ENCODE assay signal across 8 cellular contexts in the genomic region with DNA sequence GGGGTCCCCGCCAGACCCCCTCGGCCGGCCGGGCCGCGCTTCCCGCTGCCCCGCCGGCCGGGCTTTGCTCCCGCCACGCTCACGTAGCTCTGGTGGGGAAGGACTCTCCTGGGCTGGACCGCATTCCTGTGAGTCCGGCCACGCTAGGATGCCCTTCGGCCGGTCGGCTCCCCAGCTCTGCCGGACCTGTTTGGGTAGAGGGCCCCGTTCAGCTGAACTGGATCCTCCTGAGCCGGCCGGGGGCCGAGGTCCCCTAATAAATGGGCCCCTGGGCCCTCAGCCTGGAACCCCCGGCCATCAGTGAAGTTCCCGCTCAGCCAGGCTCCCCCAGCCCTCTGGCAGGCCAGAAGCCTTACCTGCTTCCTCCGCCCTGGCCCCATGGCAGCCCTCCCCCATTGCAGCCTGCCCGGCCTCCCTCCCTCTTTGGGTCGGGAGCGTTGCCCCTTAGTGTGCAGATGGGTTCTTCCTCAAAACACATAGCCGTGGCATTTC.
DNase-seq lines count a peak whose midpoint lies in the region; TF ChIP-seq lines count a peak whose summit lies in the region.

No MANE protein-coding gene starts in this region.

- H3K9me3 ChIP-seq in NT2/D1 (ENCODE audit: insufficient read depth, low read length): no peaks in the 10 kb centered on the region
- no peaks in the 10 kb centered on the region for H3K9me3 ChIP-seq in iPS-18c (ENCODE audit: control insufficient read depth, insufficient read depth, low read length)

- POLR2A ChIA-PET in HEK293T (lab: Yijun Ruan, JAX): interaction anchor here (1.0 to 1.7 kb wide), 4 partner anchors 14 to 130 kb away, joined by 3 to 4 read pairs (median 4); a partner anchor contains a TSS

- no peaks in the 10 kb centered on the region for H3K27me3 ChIP-seq in NT2/D1 (ENCODE audit: insufficient read depth, insufficient read length)

- CTCF ChIA-PET in HEK293T (lab: Yijun Ruan, JAX): interaction anchor here (1.1 kb wide), 1 partner anchor 62 kb away, joined by 3 read pairs; no protein-coding TSS in a partner anchor

- in situ Hi-C loops in astrocyte of the spinal cord (cut with HindIII; ENCODE audit: low sequenced_read_pairs): no loop called here

- H3K4me3 ChIP-seq in GM08714 (ENCODE audit: low read length): peak overlapping the region; percentile 91
- H3K4me3 ChIP-seq in NT2/D1 (ENCODE audit: insufficient read length, low read depth): peak overlapping the region; percentile 90
- peak overlapping the region; percentile 80 for H3K4me3 ChIP-seq in astrocyte of the spinal cord (ENCODE audit: low read depth, low read length)
- H3K4me3 ChIP-seq in iPS-18c (ENCODE audit: insufficient read depth, low read depth, low read length): peak overlapping the region; percentile 89

- peaks cover 5% of the 10 kb centered on the region for H3K4me1 ChIP-seq in NT2/D1 (ENCODE audit: insufficient read depth, insufficient read length)

- no peak for TF ChIP-seq CTCF in astrocyte of the spinal cord (IDR thresholded peaks at IDR 0.05; ENCODE audit: low read depth, low read length)

- H3K36me3 ChIP-seq in NT2/D1 (ENCODE audit: insufficient read depth, insufficient read length, low read length): peaks cover 42% of the 10 kb centered on the region

- DNase-seq in HEK293T (ENCODE audit: extremely low spot score): peak; percentile 42
- DNase-seq in NT2/D1 (ENCODE audit: low read depth, low spot score): no peak
- DNase-seq in astrocyte of the spinal cord (ENCODE audit: low read depth, low spot score): no peak
- DNase-seq in stimulated activated CD4-positive, alpha-beta T cell treated with anti-CD3 and anti-CD28 coated beads, Interleukin-15, amount 100 ng/mL, for 24 hours: peak; percentile 52
- no peak for DNase-seq in NCI-H1436 treated with DMSO at 0.1 percent for 48 hours (lab: John Stamatoyannopoulos, UW)
- no peak for DNase-seq in stimulated activated naive CD4-positive, alpha-beta T cell treated with Interleukin-2 at 50 U/mL for 16 hours (lab: John Stamatoyannopoulos, UW)

- peak overlapping the region; percentile 94 for H3K9ac ChIP-seq in NT2/D1 (ENCODE audit: insufficient read length, low read depth)

TF ChIP-seq in HEK293T, 16 proteins besides CTCF, POLR2A, EP300 and RAD21:
- TF ChIP-seq ZNF384 (IDR thresholded peaks at IDR 0.05) (no peak), ARNT (IDR thresholded peaks at IDR 0.05) (no peak), TARDBP (IDR thresholded peaks at IDR 0.05) (no peak), SUZ12 (IDR thresholded peaks at IDR 0.05) (no peak), SP1 (IDR thresholded peaks at IDR 0.05) (no peak), LEF1 (IDR thresholded peaks at IDR 0.05; ENCODE audit: borderline replicate concordance) (no peak), CTBP1 (IDR thresholded peaks at IDR 0.05; ENCODE audit: borderline replicate concordance) (no peak), L3MBTL2 (conservative IDR thresholded peaks at IDR 0.05) (no peak)

Comparison
In these comparisons a context has a peak if more than half of its experiments do, and no peak if none do; other contexts are left out.
1. DNase-seq: peak in HEK293T (single experiment) and stimulated activated CD4-positive, alpha-beta T cell treated with anti-CD3 and anti-CD28 coated beads, Interleukin-15, amount 100 ng/mL, for 24 hours (single experiment); none in NT2/D1 (single experiment), astrocyte of the spinal cord (single experiment), NCI-H1436 treated with DMSO at 0.1 percent for 48 hours (single experiment) and stimulated activated naive CD4-positive, alpha-beta T cell treated with Interleukin-2 at 50 U/mL for 16 hours (single experiment).
2. Peak in every context shown above with its lines, with median percentiles within 50 percentile points of each other: H3K4me3 ChIP-seq.